Comparison of ENCODE assay signal across 1 cellular context in genomic region chr2:36976065-36976464, GRCh38.
A peak's percentile ranks its signal among the peaks of the same experiment; 100 is the strongest.
TF ChIP-seq lines count a peak whose summit lies in the region.

No MANE protein-coding gene starts in this region.

TF ChIP-seq in HepG2, 621 proteins besides CTCF, POLR2A, EP300 and RAD21:
- TF ChIP-seq, protein P1, sequence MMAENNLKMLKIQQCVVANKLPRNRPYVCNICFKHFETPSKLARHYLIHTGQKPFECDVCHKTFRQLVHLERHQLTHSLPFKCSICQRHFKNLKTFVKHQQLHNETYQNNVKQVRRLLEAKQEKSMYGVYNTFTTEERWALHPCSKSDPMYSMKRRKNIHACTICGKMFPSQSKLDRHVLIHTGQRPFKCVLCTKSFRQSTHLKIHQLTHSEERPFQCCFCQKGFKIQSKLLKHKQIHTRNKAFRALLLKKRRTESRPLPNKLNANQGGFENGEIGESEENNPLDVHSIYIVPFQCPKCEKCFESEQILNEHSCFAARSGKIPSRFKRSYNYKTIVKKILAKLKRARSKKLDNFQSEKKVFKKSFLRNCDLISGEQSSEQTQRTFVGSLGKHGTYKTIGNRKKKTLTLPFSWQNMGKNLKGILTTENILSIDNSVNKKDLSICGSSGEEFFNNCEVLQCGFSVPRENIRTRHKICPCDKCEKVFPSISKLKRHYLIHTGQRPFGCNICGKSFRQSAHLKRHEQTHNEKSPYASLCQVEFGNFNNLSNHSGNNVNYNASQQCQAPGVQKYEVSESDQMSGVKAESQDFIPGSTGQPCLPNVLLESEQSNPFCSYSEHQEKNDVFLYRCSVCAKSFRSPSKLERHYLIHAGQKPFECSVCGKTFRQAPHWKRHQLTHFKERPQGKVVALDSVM (CRISPR knock-in tag; IDR thresholded peaks at IDR 0.05): peak; percentile 35; the same call in 1 of the 2 replicates
- TF ChIP-seq ZNF263 (CRISPR knock-in tag; IDR thresholded peaks at IDR 0.05): no peak
